In the genomic region with DNA sequence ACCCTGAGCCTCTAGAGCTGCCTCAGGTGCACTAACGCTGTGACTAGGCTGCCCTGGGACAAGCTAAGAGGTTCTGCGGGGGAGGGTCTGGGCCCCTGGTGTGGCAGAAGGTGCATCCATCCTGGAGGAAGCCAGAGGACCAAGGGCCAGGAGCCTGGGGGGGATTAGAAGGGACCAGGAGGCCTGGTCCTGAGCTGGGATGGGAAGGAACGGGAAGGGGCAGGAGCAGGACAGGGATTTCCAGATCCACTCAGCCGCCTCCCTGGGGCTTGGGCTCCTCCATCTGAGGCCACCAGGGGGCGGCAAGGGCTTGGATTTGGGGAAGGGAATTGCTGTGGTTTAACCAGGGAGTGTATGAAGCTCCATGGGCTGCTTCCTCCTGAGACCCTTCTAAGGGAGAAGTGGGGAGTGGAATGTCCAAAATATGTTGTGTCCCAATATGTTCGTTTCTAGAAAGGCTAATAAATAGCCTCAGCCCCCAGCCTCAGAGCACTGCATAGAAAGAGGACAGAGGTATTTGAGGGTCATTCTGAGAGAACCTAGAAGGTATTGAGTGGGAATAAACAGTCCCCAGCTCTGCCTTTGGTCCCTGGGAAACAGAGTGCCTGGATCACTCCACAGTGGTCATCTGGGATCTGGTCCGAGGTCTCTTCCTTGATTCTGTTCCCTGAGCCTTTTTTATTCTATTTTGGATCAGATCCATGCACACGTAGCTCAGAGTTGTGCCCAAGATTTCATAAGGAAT, we compare ENCODE assay signal across 1 cellular context.
TF ChIP-seq lines count a peak whose summit lies in the region.

No MANE protein-coding gene starts in this region.

TF ChIP-seq in K562, 482 proteins besides CTCF, POLR2A, EP300 and RAD21 (continued from another document and continues in another):
- TF ChIP-seq, protein P1, sequence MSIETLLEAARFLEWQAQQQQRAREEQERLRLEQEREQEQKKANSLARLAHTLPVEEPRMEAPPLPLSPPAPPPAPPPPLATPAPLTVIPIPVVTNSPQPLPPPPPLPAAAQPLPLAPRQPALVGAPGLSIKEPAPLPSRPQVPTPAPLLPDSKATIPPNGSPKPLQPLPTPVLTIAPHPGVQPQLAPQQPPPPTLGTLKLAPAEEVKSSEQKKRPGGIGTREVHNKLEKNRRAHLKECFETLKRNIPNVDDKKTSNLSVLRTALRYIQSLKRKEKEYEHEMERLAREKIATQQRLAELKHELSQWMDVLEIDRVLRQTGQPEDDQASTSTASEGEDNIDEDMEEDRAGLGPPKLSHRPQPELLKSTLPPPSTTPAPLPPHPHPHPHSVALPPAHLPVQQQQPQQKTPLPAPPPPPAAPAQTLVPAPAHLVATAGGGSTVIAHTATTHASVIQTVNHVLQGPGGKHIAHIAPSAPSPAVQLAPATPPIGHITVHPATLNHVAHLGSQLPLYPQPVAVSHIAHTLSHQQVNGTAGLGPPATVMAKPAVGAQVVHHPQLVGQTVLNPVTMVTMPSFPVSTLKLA (conservative IDR thresholded peaks at IDR 0.05): no peak
- TF ChIP-seq ZNF24 (IDR thresholded peaks at IDR 0.05) (no peak), BRF1 (IDR thresholded peaks at IDR 0.05; ENCODE audit: borderline replicate concordance, extremely low read depth, insufficient read length) (no peak), ZNF445 (CRISPR knock-in tag; IDR thresholded peaks at IDR 0.05; ENCODE audit: low read depth) (no peak), PRPF4 (IDR thresholded peaks at IDR 0.05; ENCODE audit: insufficient read depth, low read depth, low read length, poor library complexity, severe bottlenecking) (no peak), HDAC3 (IDR thresholded peaks at IDR 0.05; ENCODE audit: borderline replicate concordance, partially characterized antibody) (no peak), KAT2B (IDR thresholded peaks at IDR 0.05; ENCODE audit: low read depth, low read length) (no peak), EGR1 (conservative IDR thresholded peaks at IDR 0.05) (no peak), YY1 (IDR thresholded peaks at IDR 0.05; ENCODE audit: borderline replicate concordance in 1 of 3, control insufficient read depth in 1 of 3, extremely low read depth in 1 of 3, insufficient read depth in 3 of 3, insufficient read length in 1 of 3, insufficient replicate concordance in 2 of 3, low read depth in 1 of 3, low read length in 2 of 3) (no peak), MAFG (tag; conservative IDR thresholded peaks at IDR 0.05) (no peak), NFATC3 (IDR thresholded peaks at IDR 0.05) (no peak), HNRNPL (IDR thresholded peaks at IDR 0.05; ENCODE audit: low read depth, low read length) (no peak), ELF2 (CRISPR knock-in tag; IDR thresholded peaks at IDR 0.05) (peak; percentile 61; the same call in 1 of the 2 replicates), U2AF1 (optimal IDR thresholded peaks at IDR 0.05; ENCODE audit: low read depth, low read length) (no peak), SIN3A (IDR thresholded peaks at IDR 0.05; ENCODE audit: borderline replicate concordance in 2 of 2, control insufficient read depth in 1 of 2, low read depth in 2 of 2, low read length in 2 of 2) (no peak), ZNF507 (tag; conservative IDR thresholded peaks at IDR 0.05) (no peak), SMC3 (conservative IDR thresholded peaks at IDR 0.05; ENCODE audit: insufficient read depth, low read depth, low read length) (peak; percentile 99), PCBP1 (IDR thresholded peaks at IDR 0.05; ENCODE audit: low read depth, low read length, poor library complexity, severe bottlenecking) (no peak), LARP7 (IDR thresholded peaks at IDR 0.05) (no peak), CXXC5 (CRISPR knock-in tag; IDR thresholded peaks at IDR 0.05) (no peak), NR2C2 (CRISPR knock-in tag; IDR thresholded peaks at IDR 0.05) (peak; percentile 75; the same call in 1 of the 2 replicates), NR2C2 (tag; IDR thresholded peaks at IDR 0.05) (no peak), BMI1 (IDR thresholded peaks at IDR 0.05; ENCODE audit: low read length) (no peak), HMG20B (CRISPR knock-in tag; IDR thresholded peaks at IDR 0.05) (0 out of 2 replicates have a peak, but pooled peaks have one; percentile 13), CBX1 (IDR thresholded peaks at IDR 0.05; ENCODE audit: low read depth) (no peak), ZC3H11A (IDR thresholded peaks at IDR 0.05; ENCODE audit: low read depth, low read length) (peak; percentile 94), EP400 (IDR thresholded peaks at IDR 0.05) (no peak), ZNF224 (CRISPR knock-in tag; IDR thresholded peaks at IDR 0.05) (no peak; the same call in 1 of the 2 replicates), ESRRA (IDR thresholded peaks at IDR 0.05; ENCODE audit: borderline replicate concordance, low read depth) (no peak), THRAP3 (IDR thresholded peaks at IDR 0.05; ENCODE audit: borderline replicate concordance) (no peak), ARNT (IDR thresholded peaks at IDR 0.05) (no peak), POLR2H (tag; IDR thresholded peaks at IDR 0.05; ENCODE audit: low read depth) (no peak), NR1H2 (CRISPR knock-in tag; IDR thresholded peaks at IDR 0.05) (no peak), ZNF76 (CRISPR knock-in tag; IDR thresholded peaks at IDR 0.05; ENCODE audit: borderline replicate concordance) (no peak), STAT5A (IDR thresholded peaks at IDR 0.05; ENCODE audit: borderline replicate concordance, low read length) (no peak), KLF1 (tag; IDR thresholded peaks at IDR 0.05) (no peak), ZNF121 (CRISPR knock-in tag; conservative IDR thresholded peaks at IDR 0.05) (no peak; the same call in 1 of the 2 replicates), SRSF1 (IDR thresholded peaks at IDR 0.05; ENCODE audit: low read depth, low read length) (no peak), ZNF764 (CRISPR knock-in tag; IDR thresholded peaks at IDR 0.05; ENCODE audit: low read depth) (0 out of 2 replicates have a peak, but pooled peaks have one; percentile 60), TCF7L2 (IDR thresholded peaks at IDR 0.05; ENCODE audit: low read depth, low read length) (no peak), HMGN3 (IDR thresholded peaks at IDR 0.05; ENCODE audit: borderline replicate concordance, extremely low read depth, insufficient read length, low read depth, low read length) (no peak), STAG1 (CRISPR knock-in tag; IDR thresholded peaks at IDR 0.05; ENCODE audit: borderline replicate concordance) (peak; percentile 73), ATF1 (CRISPR knock-in tag; IDR thresholded peaks at IDR 0.05) (no peak), ATF1 (tag; IDR thresholded peaks at IDR 0.05) (no peak)
- TF ChIP-seq, protein P2, sequence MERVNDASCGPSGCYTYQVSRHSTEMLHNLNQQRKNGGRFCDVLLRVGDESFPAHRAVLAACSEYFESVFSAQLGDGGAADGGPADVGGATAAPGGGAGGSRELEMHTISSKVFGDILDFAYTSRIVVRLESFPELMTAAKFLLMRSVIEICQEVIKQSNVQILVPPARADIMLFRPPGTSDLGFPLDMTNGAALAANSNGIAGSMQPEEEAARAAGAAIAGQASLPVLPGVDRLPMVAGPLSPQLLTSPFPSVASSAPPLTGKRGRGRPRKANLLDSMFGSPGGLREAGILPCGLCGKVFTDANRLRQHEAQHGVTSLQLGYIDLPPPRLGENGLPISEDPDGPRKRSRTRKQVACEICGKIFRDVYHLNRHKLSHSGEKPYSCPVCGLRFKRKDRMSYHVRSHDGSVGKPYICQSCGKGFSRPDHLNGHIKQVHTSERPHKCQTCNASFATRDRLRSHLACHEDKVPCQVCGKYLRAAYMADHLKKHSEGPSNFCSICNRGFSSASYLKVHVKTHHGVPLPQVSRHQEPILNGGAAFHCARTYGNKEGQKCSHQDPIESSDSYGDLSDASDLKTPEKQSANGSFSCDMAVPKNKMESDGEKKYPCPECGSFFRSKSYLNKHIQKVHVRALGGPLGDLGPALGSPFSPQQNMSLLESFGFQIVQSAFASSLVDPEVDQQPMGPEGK (CRISPR knock-in tag; IDR thresholded peaks at IDR 0.05; ENCODE audit: borderline replicate concordance): peak; percentile 77; the same call in 1 of the 2 replicates
- TF ChIP-seq, protein P3, sequence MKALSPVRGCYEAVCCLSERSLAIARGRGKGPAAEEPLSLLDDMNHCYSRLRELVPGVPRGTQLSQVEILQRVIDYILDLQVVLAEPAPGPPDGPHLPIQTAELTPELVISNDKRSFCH (CRISPR knock-in tag; IDR thresholded peaks at IDR 0.05): peak; percentile 65; the same call in 1 of the 2 replicates
- TF ChIP-seq, protein P3 (tag; IDR thresholded peaks at IDR 0.05): no peak
- TF ChIP-seq, protein P4, sequence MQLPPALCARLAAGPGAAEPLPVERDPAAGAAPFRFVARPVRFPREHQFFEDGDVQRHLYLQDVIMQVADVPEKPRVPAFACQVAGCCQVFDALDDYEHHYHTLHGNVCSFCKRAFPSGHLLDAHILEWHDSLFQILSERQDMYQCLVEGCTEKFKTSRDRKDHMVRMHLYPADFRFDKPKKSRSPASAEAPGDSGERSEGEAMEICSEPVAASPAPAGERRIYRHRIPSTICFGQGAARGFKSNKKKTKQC (CRISPR knock-in tag; IDR thresholded peaks at IDR 0.05): peak; percentile 90
- TF ChIP-seq, protein P5, sequence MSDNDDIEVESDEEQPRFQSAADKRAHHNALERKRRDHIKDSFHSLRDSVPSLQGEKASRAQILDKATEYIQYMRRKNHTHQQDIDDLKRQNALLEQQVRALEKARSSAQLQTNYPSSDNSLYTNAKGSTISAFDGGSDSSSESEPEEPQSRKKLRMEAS (CRISPR knock-in tag; IDR thresholded peaks at IDR 0.05): peak; percentile 59
- TF ChIP-seq, protein P6, sequence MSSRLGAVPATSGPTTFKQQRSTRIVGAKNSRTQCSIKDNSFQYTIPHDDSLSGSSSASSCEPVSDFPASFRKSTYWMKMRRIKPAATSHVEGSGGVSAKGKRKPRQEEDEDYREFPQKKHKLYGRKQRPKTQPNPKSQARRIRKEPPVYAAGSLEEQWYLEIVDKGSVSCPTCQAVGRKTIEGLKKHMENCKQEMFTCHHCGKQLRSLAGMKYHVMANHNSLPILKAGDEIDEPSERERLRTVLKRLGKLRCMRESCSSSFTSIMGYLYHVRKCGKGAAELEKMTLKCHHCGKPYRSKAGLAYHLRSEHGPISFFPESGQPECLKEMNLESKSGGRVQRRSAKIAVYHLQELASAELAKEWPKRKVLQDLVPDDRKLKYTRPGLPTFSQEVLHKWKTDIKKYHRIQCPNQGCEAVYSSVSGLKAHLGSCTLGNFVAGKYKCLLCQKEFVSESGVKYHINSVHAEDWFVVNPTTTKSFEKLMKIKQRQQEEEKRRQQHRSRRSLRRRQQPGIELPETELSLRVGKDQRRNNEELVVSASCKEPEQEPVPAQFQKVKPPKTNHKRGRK (tag; IDR thresholded peaks at IDR 0.05): no peak
- TF ChIP-seq, protein P7, sequence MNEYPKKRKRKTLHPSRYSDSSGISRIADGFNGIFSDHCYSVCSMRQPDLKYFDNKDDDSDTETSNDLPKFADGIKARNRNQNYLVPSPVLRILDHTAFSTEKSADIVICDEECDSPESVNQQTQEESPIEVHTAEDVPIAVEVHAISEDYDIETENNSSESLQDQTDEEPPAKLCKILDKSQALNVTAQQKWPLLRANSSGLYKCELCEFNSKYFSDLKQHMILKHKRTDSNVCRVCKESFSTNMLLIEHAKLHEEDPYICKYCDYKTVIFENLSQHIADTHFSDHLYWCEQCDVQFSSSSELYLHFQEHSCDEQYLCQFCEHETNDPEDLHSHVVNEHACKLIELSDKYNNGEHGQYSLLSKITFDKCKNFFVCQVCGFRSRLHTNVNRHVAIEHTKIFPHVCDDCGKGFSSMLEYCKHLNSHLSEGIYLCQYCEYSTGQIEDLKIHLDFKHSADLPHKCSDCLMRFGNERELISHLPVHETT (CRISPR knock-in tag; conservative IDR thresholded peaks at IDR 0.05 in 1 of 2, IDR thresholded peaks at IDR 0.05 in 1 of 2): no peak
- TF ChIP-seq, protein P8, sequence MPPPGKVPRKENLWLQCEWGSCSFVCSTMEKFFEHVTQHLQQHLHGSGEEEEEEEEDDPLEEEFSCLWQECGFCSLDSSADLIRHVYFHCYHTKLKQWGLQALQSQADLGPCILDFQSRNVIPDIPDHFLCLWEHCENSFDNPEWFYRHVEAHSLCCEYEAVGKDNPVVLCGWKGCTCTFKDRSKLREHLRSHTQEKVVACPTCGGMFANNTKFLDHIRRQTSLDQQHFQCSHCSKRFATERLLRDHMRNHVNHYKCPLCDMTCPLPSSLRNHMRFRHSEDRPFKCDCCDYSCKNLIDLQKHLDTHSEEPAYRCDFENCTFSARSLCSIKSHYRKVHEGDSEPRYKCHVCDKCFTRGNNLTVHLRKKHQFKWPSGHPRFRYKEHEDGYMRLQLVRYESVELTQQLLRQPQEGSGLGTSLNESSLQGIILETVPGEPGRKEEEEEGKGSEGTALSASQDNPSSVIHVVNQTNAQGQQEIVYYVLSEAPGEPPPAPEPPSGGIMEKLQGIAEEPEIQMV (tag; conservative IDR thresholded peaks at IDR 0.05; ENCODE audit: low read depth): no peak
- TF ChIP-seq, protein P9, sequence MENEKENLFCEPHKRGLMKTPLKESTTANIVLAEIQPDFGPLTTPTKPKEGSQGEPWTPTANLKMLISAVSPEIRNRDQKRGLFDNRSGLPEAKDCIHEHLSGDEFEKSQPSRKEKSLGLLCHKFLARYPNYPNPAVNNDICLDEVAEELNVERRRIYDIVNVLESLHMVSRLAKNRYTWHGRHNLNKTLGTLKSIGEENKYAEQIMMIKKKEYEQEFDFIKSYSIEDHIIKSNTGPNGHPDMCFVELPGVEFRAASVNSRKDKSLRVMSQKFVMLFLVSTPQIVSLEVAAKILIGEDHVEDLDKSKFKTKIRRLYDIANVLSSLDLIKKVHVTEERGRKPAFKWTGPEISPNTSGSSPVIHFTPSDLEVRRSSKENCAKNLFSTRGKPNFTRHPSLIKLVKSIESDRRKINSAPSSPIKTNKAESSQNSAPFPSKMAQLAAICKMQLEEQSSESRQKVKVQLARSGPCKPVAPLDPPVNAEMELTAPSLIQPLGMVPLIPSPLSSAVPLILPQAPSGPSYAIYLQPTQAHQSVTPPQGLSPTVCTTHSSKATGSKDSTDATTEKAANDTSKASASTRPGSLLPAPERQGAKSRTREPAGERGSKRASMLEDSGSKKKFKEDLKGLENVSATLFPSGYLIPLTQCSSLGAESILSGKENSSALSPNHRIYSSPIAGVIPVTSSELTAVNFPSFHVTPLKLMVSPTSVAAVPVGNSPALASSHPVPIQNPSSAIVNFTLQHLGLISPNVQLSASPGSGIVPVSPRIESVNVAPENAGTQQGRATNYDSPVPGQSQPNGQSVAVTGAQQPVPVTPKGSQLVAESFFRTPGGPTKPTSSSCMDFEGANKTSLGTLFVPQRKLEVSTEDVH (IDR thresholded peaks at IDR 0.05; ENCODE audit: low read depth, partially characterized antibody): no peak
- TF ChIP-seq, protein P10, sequence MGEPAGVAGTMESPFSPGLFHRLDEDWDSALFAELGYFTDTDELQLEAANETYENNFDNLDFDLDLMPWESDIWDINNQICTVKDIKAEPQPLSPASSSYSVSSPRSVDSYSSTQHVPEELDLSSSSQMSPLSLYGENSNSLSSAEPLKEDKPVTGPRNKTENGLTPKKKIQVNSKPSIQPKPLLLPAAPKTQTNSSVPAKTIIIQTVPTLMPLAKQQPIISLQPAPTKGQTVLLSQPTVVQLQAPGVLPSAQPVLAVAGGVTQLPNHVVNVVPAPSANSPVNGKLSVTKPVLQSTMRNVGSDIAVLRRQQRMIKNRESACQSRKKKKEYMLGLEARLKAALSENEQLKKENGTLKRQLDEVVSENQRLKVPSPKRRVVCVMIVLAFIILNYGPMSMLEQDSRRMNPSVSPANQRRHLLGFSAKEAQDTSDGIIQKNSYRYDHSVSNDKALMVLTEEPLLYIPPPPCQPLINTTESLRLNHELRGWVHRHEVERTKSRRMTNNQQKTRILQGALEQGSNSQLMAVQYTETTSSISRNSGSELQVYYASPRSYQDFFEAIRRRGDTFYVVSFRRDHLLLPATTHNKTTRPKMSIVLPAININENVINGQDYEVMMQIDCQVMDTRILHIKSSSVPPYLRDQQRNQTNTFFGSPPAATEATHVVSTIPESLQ (CRISPR knock-in tag; IDR thresholded peaks at IDR 0.05): no peak
